Comparison of ENCODE assay signal across 17 cellular contexts in the genomic region with DNA sequence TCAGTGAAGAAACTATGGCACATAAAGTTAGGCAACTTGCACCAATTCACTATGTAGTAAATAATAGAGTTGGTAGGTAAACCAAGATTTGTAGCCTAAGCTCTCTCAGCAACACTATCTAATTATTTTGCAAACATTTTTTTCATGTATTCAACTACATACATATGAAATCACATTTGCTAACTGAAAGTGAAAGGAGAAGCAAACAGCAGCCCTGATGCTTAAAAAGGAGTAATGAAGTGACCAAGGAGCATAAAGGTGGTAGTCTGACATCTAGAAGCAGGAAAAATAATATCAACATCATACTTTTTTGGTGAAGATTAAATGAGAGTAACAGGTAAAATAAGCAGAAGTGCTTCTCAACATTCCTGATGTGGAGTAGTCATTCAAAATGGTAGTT.
DNase-seq lines count a peak whose midpoint lies in the region; ATAC-seq, FAIRE-seq and TF ChIP-seq lines count a peak whose summit lies in the region.
"Had no signal": no experiment of that assay in that cellular context is flagged by ENCODE, and none has a peak within 500 bp of the region (broad histone marks: within the 10 kb centered on the region; RNA-seq: fewer than 3 reads in every experiment).

No MANE protein-coding gene starts in this region.

- H3K4me3 ChIP-seq in astrocyte of the spinal cord (ENCODE audit: low read depth, low read length) = no peak overlapping the region
- H3K4me3 ChIP-seq: transverse colon had no signal

- DNase-seq in GM10266 (ENCODE audit: extremely low spot score) (peak; percentile 4), GM19239 (ENCODE audit: insufficient read length, low spot score) (no peak), astrocyte of the spinal cord (ENCODE audit: low read depth, low spot score) (peak; percentile 5), hepatic stellate cell (ENCODE audit: low spot score) (no peak), putamen (ENCODE audit: low spot score) (no peak)
- no peak for DNase-seq in activated CD4-positive, alpha-beta T cell treated with anti-CD3 and anti-CD28 coated beads for 48 hours
- DNase-seq in activated CD8-positive, alpha-beta memory T cell treated with anti-CD3 and anti-CD28 coated beads, Interleukin-2, amount 50 U/mL, for 48 hours = no peak
- DNase-seq: activated gamma-delta T cell; anterior cingulate cortex; head of caudate nucleus; kidney glomerular epithelial cell; NCI-H1436; NCI-H446; stimulated activated CD4-positive, alpha-beta T cell treated with anti-CD3 and anti-CD28 coated beads, Interleukin-4, amount 100 ng/mL, for 4 hours; SW 1271; transverse colon had no signal

- TF ChIP-seq CTCF in GM10266 (IDR thresholded peaks at IDR 0.05; ENCODE audit: control insufficient read depth, insufficient read depth, low read depth, missing control alignments) (no peak), astrocyte of the spinal cord (IDR thresholded peaks at IDR 0.05; ENCODE audit: low read depth, low read length) (no peak)

- in situ Hi-C loops in astrocyte of the spinal cord (cut with HindIII; ENCODE audit: low sequenced_read_pairs) = no loop called here

- FAIRE-seq in GM19239 (lab: Jason Lieb, UNC) = peak; percentile 21

- ATAC-seq in HG03342 (IDR thresholded peaks at IDR 0.05; ENCODE audit: unreplicated experiment) = peak; percentile 83

Comparison
In these comparisons a context has a peak if more than half of its experiments do, and no peak if none do; other contexts are left out.
1. DNase-seq: peak in GM10266 (single experiment) and astrocyte of the spinal cord (single experiment); none in GM19239 (single experiment), hepatic stellate cell (single experiment), putamen (single experiment), activated CD4-positive, alpha-beta T cell treated with anti-CD3 and anti-CD28 coated beads for 48 hours (single experiment) and activated CD8-positive, alpha-beta memory T cell treated with anti-CD3 and anti-CD28 coated beads, Interleukin-2, amount 50 U/mL, for 48 hours (single experiment).